Comparison of ENCODE assay signal across 8 cellular contexts in genomic region chr19:58154679-58155648, GRCh38. TPM values are rescaled to one million over a fixed set of nuclear protein-coding genes. Genes with fewer than 3 reads are reported as not detected.
DNase-seq lines count a peak whose midpoint lies in the region; ATAC-seq and TF ChIP-seq lines count a peak whose summit lies in the region.

No MANE protein-coding gene starts in this region.

- H3K27ac Mint-ChIP-seq in activated naive CD8-positive, alpha-beta T cell treated with anti-CD3 and anti-CD28 coated beads, Interleukin-2, amount 50 U/mL, for 24 hours = peak overlapping the region; percentile 64

- no peaks in the 10 kb centered on the region for H3F3A ChIP-seq in DOHH2 (ENCODE audit: control insufficient read depth, insufficient read depth)

- no peaks in the 10 kb centered on the region for H3K27me3 Mint-ChIP-seq in activated naive CD8-positive, alpha-beta T cell treated with anti-CD3 and anti-CD28 coated beads, Interleukin-2, amount 50 U/mL, for 24 hours

- peaks cover 27% of the 10 kb centered on the region for H3K4me1 Mint-ChIP-seq in activated naive CD8-positive, alpha-beta T cell treated with anti-CD3 and anti-CD28 coated beads, Interleukin-2, amount 50 U/mL, for 24 hours

- no peaks in the 10 kb centered on the region for H4K20me1 ChIP-seq in DOHH2 (ENCODE audit: control insufficient read depth, insufficient read depth, low read depth, low read length)

- H3K27ac ChIP-seq in DOHH2 (ENCODE audit: low read depth, low read length) (no peak overlapping the region), ovary (peak overlapping the region; percentile 51 to 79), thymus (ENCODE audit: low read depth) (peak overlapping the region; percentile 85)

- 1 to 4% (median 2%) methylated on average over 54 to 85 of the region's 85 CpGs for WGBS in ovary, 3 donors
- WGBS in thymus = 3% methylated on average over 85 of the region's 85 CpGs

- ATAC-seq in GM21723 (IDR thresholded peaks at IDR 0.05; ENCODE audit: unreplicated experiment) = peak; percentile 65
- peak; percentile 75 for ATAC-seq in activated naive CD8-positive, alpha-beta T cell treated with anti-CD3 and anti-CD28 coated beads, Interleukin-2, amount 50 U/mL, for 24 hours
- ATAC-seq in Right ventricle myocardium superior (ENCODE audit: poor library complexity) = peak; percentile 98

- H3K27me3 ChIP-seq in DOHH2 (ENCODE audit: control insufficient read depth, low read length) (no peaks in the 10 kb centered on the region), ovary (no peaks in the 10 kb centered on the region), thymus (ENCODE audit: control insufficient read depth, insufficient read depth) (no peaks in the 10 kb centered on the region)

- TF ChIP-seq CTCF in DOHH2 (IDR thresholded peaks at IDR 0.05; ENCODE audit: low read depth, low read length, poor library complexity, severe bottlenecking) (peak; percentile 74), LNCaP clone FGC (IDR thresholded peaks at IDR 0.05; ENCODE audit: control insufficient read depth, extremely low read depth, insufficient read depth) (peak; percentile 99), ovary (IDR thresholded peaks at IDR 0.05) (peak; percentile 85 to 99 (median 99))

- H3K4me2 ChIP-seq in DOHH2 (ENCODE audit: low read length) = peak overlapping the region; percentile 72

- DNase-seq in LNCaP clone FGC (ENCODE audit: low read depth) (peak; percentile 79), SKM-1 (lab: John Stamatoyannopoulos, UW; ENCODE audit: unreplicated experiment) (peak; percentile 39), Right ventricle myocardium superior (peak; percentile 98), ovary (peak; percentile 96 to 99 (median 99))
- peak; percentile 99 for DNase-seq in activated naive CD8-positive, alpha-beta T cell treated with anti-CD3 and anti-CD28 coated beads, Interleukin-2, amount 50 U/mL, for 24 hours

- intact Hi-C loops in Right ventricle myocardium superior (cut with DNase I) = loop anchor here (2.0 to 10.0 kb wide), 4 partner anchors 132 to 1050 kb away; no protein-coding TSS in a partner anchor
- intact Hi-C loops in ovary (cut with DNase I) = loop anchor here (2.0 to 10.0 kb wide), 5 partner anchors 130 to 1050 kb away; partner anchors contain the start of genes ZNF606 (in 1 of the 4) and ZNF776 (in 1 of the 4)

- TF ChIP-seq POLR2A in ovary (IDR thresholded peaks at IDR 0.05) = peak; percentile 71

- no peaks in the 10 kb centered on the region for H3K79me2 ChIP-seq in DOHH2 (ENCODE audit: control insufficient read depth, low read length)

- peaks cover 19% of the 10 kb centered on the region for H3K9me3 Mint-ChIP-seq in activated naive CD8-positive, alpha-beta T cell treated with anti-CD3 and anti-CD28 coated beads, Interleukin-2, amount 50 U/mL, for 24 hours

- H3K36me3 ChIP-seq in DOHH2 (ENCODE audit: control insufficient read depth, low read length) (no peaks in the 10 kb centered on the region), ovary (no peaks in the 10 kb centered on the region), thymus (ENCODE audit: control insufficient read depth, insufficient read depth) (no peaks in the 10 kb centered on the region)

- H3K4me3 ChIP-seq in DOHH2 (ENCODE audit: low read length) = peak overlapping the region; percentile 77
- H3K4me3 ChIP-seq in LNCaP clone FGC (ENCODE audit: low read depth, low read length) = peak overlapping the region; percentile 84
- H3K4me3 ChIP-seq in ovary = peak overlapping the region; percentile 86
- peak overlapping the region; percentile 84 for H3K4me3 ChIP-seq in thymus (ENCODE audit: low read length)

- H3K9me3 ChIP-seq in DOHH2 (ENCODE audit: control insufficient read depth, insufficient read depth, low read length) (peaks cover 41% of the 10 kb centered on the region), ovary (no peaks in the 10 kb centered on the region), thymus (ENCODE audit: control insufficient read depth) (peaks cover 4% of the 10 kb centered on the region)

- TF ChIP-seq EP300 in ovary (IDR thresholded peaks at IDR 0.05) = no peak

- peaks cover 11% of the 10 kb centered on the region for H3K36me3 Mint-ChIP-seq in activated naive CD8-positive, alpha-beta T cell treated with anti-CD3 and anti-CD28 coated beads, Interleukin-2, amount 50 U/mL, for 24 hours (ENCODE audit: low read depth)

- H3K9me2 ChIP-seq in DOHH2 (replicated peaks; ENCODE audit: control insufficient read depth, low read length) = no peaks in the 10 kb centered on the region

- H3K4me1 ChIP-seq in DOHH2 (ENCODE audit: control insufficient read depth, low read length) = peaks cover 10% of the 10 kb centered on the region
- peaks cover 9% of the 10 kb centered on the region for H3K4me1 ChIP-seq in ovary (ENCODE audit: insufficient read depth)
- peaks cover 7% of the 10 kb centered on the region for H3K4me1 ChIP-seq in thymus (ENCODE audit: control insufficient read depth, insufficient read depth, low read length)

- H3K4me3 Mint-ChIP-seq in activated naive CD8-positive, alpha-beta T cell treated with anti-CD3 and anti-CD28 coated beads, Interleukin-2, amount 50 U/mL, for 24 hours = peak overlapping the region; percentile 85

RNA-seq across cellular contexts. Expression of gene ZNF329, which starts 4.4 kb away (rescaled TPM):
- total RNA-seq in Right ventricle myocardium superior (6.5 TPM), ovary (10 to 100 TPM in 5 of 7 donors, 1 to 10 TPM in 2; 5.6 to 16.9 (median 13.5) TPM)
- polyA plus RNA-seq in ovary (10 to 100 TPM in 1 of 2 donors, 1 to 10 TPM in 1; 7.3 to 14.9 TPM), thymus (9.3 TPM)

RNA-seq across cellular contexts. Expression of gene ZNF274, which starts 27.9 kb away (rescaled TPM):
- total RNA-seq in Right ventricle myocardium superior = 17.4 TPM
- 10 to 100 TPM; 26.1 to 61.5 (median 45.3) TPM for total RNA-seq in ovary
- 10 to 100 TPM; 20.4 to 22.4 TPM for polyA plus RNA-seq in ovary
- polyA plus RNA-seq in thymus = 33.2 TPM

RNA-seq across cellular contexts. Expression of gene ZSCAN18, which starts 56.9 kb away (rescaled TPM):
- total RNA-seq in Right ventricle myocardium superior (60.5 TPM), ovary (100 to 1,000 TPM in 5 of 7 donors, 10 to 100 TPM in 2; 95.9 to 144 (median 119) TPM)
- polyA plus RNA-seq in ovary (10 to 100 TPM; 32.1 to 93.3 TPM), thymus (73.4 TPM)

Comparison
In these comparisons a context has a peak if more than half of its experiments do, and no peak if none do; other contexts are left out.
1. DNase-seq: peak in every context shown above with its lines; median percentile 99 in activated naive CD8-positive, alpha-beta T cell treated with anti-CD3 and anti-CD28 coated beads, Interleukin-2, amount 50 U/mL, for 24 hours; 99 in ovary; 98 in Right ventricle myocardium superior; 79 in LNCaP clone FGC; 39 in SKM-1.